1 cellular context compared by ENCODE assay signal in genomic region chr17:74455025-74455585, GRCh38.
TF ChIP-seq lines count a peak whose summit lies in the region.

No MANE protein-coding gene starts in this region.

TF ChIP-seq in GM12878, 131 proteins besides CTCF, POLR2A, EP300 and RAD21:
- TF ChIP-seq BMI1 (IDR thresholded peaks at IDR 0.05; ENCODE audit: borderline replicate concordance): no peak
- TF ChIP-seq ZNF622 (IDR thresholded peaks at IDR 0.05): no peak
- no peak for TF ChIP-seq ETV6 (conservative IDR thresholded peaks at IDR 0.05 in 1 of 2, IDR thresholded peaks at IDR 0.05 in 1 of 2; ENCODE audit: borderline replicate concordance in 1 of 2, low read depth in 1 of 2)
- TF ChIP-seq FOS (IDR thresholded peaks at IDR 0.05; ENCODE audit: borderline replicate concordance, extremely low read depth, insufficient read length): no peak
- TF ChIP-seq TARDBP (IDR thresholded peaks at IDR 0.05; ENCODE audit: borderline replicate concordance): no peak
- 0 out of 3 replicates have a peak, but pooled peaks have one; percentile 48 for TF ChIP-seq POU2F2 (IDR thresholded peaks at IDR 0.05; ENCODE audit: borderline replicate concordance, low read depth, low read length)
- no peak for TF ChIP-seq NFXL1 (IDR thresholded peaks at IDR 0.05; ENCODE audit: borderline replicate concordance)
- no peak for TF ChIP-seq PAX5 (IDR thresholded peaks at IDR 0.05; ENCODE audit: borderline replicate concordance, low read depth, low read length)
- no peak for TF ChIP-seq DPF2 (IDR thresholded peaks at IDR 0.05)
- no peak for TF ChIP-seq MLLT1 (IDR thresholded peaks at IDR 0.05)
- no peak for TF ChIP-seq CHD4 (IDR thresholded peaks at IDR 0.05)
- no peak for TF ChIP-seq E2F4 (IDR thresholded peaks at IDR 0.05; ENCODE audit: low read depth, low read length)
- TF ChIP-seq NR2F1 (conservative IDR thresholded peaks at IDR 0.05): no peak
- 0 out of 4 replicates have a peak, but pooled peaks of 1 of the 2 experiments have one; percentile 26 for TF ChIP-seq BHLHE40 (IDR thresholded peaks at IDR 0.05; ENCODE audit: borderline replicate concordance in 1 of 2, low read depth in 2 of 2, low read length in 1 of 2)
TF ChIP-seq in GM12878: peak in this region for 2.
